ENCODE assay signal across 18 cellular contexts in the genomic region with DNA sequence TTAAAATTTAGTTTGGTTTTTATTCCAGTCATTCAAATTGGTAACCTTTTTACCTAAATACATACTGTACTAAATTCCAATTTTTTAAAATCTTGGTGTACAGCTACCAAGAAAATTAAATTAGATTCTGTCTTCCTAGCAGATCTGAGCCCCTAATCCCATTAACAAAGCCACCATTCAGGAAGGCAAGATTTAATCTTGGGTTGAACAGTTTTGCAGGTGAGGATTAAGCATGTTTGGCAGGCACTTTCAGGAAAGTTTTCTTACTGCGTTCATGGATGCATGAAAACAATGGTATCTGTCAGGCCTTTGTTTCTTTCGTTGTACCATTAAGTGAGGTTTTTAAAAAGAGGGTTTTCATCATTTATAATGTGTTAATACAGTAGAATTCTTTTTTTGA. TPM values are rescaled to one million over a fixed set of nuclear protein-coding genes. Genes with fewer than 3 reads are reported as not detected.
DNase-seq lines count a peak whose midpoint lies in the region; ATAC-seq and TF ChIP-seq lines count a peak whose summit lies in the region.
"Had no signal": no experiment of that assay in that cellular context is flagged by ENCODE, and none has a peak within 500 bp of the region (broad histone marks: within the 10 kb centered on the region; RNA-seq: fewer than 3 reads in every experiment).

No MANE protein-coding gene starts in this region.

- no peak overlapping the region for H3K9ac ChIP-seq in neural progenitor cell

- H3K27me3 Mint-ChIP-seq in Calu3 (ENCODE audit: unreplicated experiment) (no peaks in the 10 kb centered on the region), neural progenitor cell (ENCODE audit: insufficient read depth, low read depth) (no peaks in the 10 kb centered on the region)
- H3K27me3 Mint-ChIP-seq: CD4-positive, CD25-positive, alpha-beta regulatory T cell had no signal

- peak overlapping the region; percentile 53 for H3K4me2 ChIP-seq in neural progenitor cell

- no peak overlapping the region for H2AFZ ChIP-seq in neural progenitor cell (replicated peaks)

- H3K79me2 ChIP-seq in neural progenitor cell (ENCODE audit: low read depth), result no peaks in the 10 kb centered on the region

- in situ Hi-C loops in HAP-1 (cut with MboI; ENCODE audit: low sequenced_read_pairs), result no loop called here

- ATAC-seq in HG03135 (IDR thresholded peaks at IDR 0.05; ENCODE audit: unreplicated experiment), result no peak
- no peak for ATAC-seq in HG03439 (IDR thresholded peaks at IDR 0.05; ENCODE audit: unreplicated experiment)

- no peak overlapping the region for H3K27ac ChIP-seq in neural progenitor cell
- H3K27ac ChIP-seq: HL-60, SJCRH30 had no signal

- H3K36me3 Mint-ChIP-seq in Calu3 (ENCODE audit: insufficient read depth, unreplicated experiment) (peaks cover 53% of the 10 kb centered on the region), neural progenitor cell (peaks cover 28% of the 10 kb centered on the region)

- CTCF ChIA-PET in Calu3 (lab: Charles Lee), result interaction anchor here (1.4 kb wide), 1 partner anchor 153 kb away, joined by 3 read pairs; no protein-coding TSS in a partner anchor

- H3K4me1 Mint-ChIP-seq in Calu3 (ENCODE audit: low read depth, unreplicated experiment), result peaks cover 21% of the 10 kb centered on the region
- peaks cover 6% of the 10 kb centered on the region for H3K4me1 Mint-ChIP-seq in neural progenitor cell

- H4K20me1 ChIP-seq in neural progenitor cell (ENCODE audit: low read depth), result no peaks in the 10 kb centered on the region

- H3K36me3 ChIP-seq in HAP-1 (replicated peaks) (peaks cover 25% of the 10 kb centered on the region), neural progenitor cell (peaks cover 13% of the 10 kb centered on the region)

- peak overlapping the region; percentile 18 for H3K4me3 Mint-ChIP-seq in Calu3 (ENCODE audit: low read depth, unreplicated experiment)
- H3K4me3 Mint-ChIP-seq in neural progenitor cell, result no peak overlapping the region
- H3K4me3 Mint-ChIP-seq: CD4-positive, CD25-positive, alpha-beta regulatory T cell had no signal

- H3K27me3 ChIP-seq in HAP-1 (ENCODE audit: low read depth) (no peaks in the 10 kb centered on the region), neural progenitor cell (no peaks in the 10 kb centered on the region)
- H3K27me3 ChIP-seq: SJCRH30 had no signal

- peak overlapping the region; percentile 21 for H3K27ac Mint-ChIP-seq in Calu3 (ENCODE audit: unreplicated experiment)
- no peak overlapping the region for H3K27ac Mint-ChIP-seq in neural progenitor cell
- H3K27ac Mint-ChIP-seq: CD4-positive, CD25-positive, alpha-beta regulatory T cell had no signal

- no peak for TF ChIP-seq CTCF in Calu3 (IDR thresholded peaks at IDR 0.05; ENCODE audit: unreplicated experiment)
- no peak for TF ChIP-seq CTCF in neural progenitor cell (IDR thresholded peaks at IDR 0.05)

- no peaks in the 10 kb centered on the region for H3F3A ChIP-seq in neural progenitor cell (ENCODE audit: low read depth)

- intact Hi-C loops in Calu3 (cut with micrococcal nuclease; ENCODE audit: unreplicated experiment), result loop anchor here (5.0 kb wide), 1 partner anchor 153 kb away; no protein-coding TSS in a partner anchor

- DNase-seq in Calu3 (no peak), HAP-1 (ENCODE audit: low spot score in 2 of 2) (peak; percentile 50 to 88), NCI-H82 treated with DMSO at 0.1 percent for 48 hours (lab: John Stamatoyannopoulos, UW; ENCODE audit: unreplicated experiment) (peak; percentile 76), neural progenitor cell (ENCODE audit: low spot score) (peak; percentile 69), NOMO-1 treated with dmso at 0.1 percent for 144 hours (lab: John Stamatoyannopoulos, UW; ENCODE audit: unreplicated experiment) (no peak)
- DNase-seq: CD4-positive, CD25-positive, alpha-beta regulatory T cell; DMS153; GDM1; MV-4-11; NCI-H1105 treated with DMSO at 0.1 percent for 48 hours; NCI-H2029 treated with DMSO at 0.1 percent for 48 hours; NCI-H2171; NCI-H345; OCI-M1; SJCRH30 had no signal

- H3K4me3 ChIP-seq in HAP-1 (no peak overlapping the region), neural progenitor cell (no peak overlapping the region)
- H3K4me3 ChIP-seq: SJCRH30 had no signal

- H3K9me3 ChIP-seq in HAP-1 (no peaks in the 10 kb centered on the region), neural progenitor cell (ENCODE audit: low read depth) (no peaks in the 10 kb centered on the region)
- H3K9me3 ChIP-seq: SJCRH30 had no signal

- no peaks in the 10 kb centered on the region for H3K9me3 Mint-ChIP-seq in Calu3 (ENCODE audit: low read depth, unreplicated experiment)
- no peaks in the 10 kb centered on the region for H3K9me3 Mint-ChIP-seq in neural progenitor cell
- H3K9me3 Mint-ChIP-seq: CD4-positive, CD25-positive, alpha-beta regulatory T cell had no signal

- H3K4me1 ChIP-seq in HAP-1, result peaks cover 16% of the 10 kb centered on the region
- peaks cover 22% of the 10 kb centered on the region for H3K4me1 ChIP-seq in neural progenitor cell
- H3K4me1 ChIP-seq: SJCRH30 had no signal

- no TSS peak for BruUV-seq in Calu3 (replicated peaks; lab: Mats Ljungman, UMichigan)

RNA-seq across cellular contexts. Expression of a gene that starts 32.8 kb away (rescaled TPM):
- total RNA-seq in Calu3 (2022) (375 and 411 TPM in 2 replicates), neural progenitor cell (ENCODE audit: low replicate concordance) (27.3 and 40.4 TPM in 2 replicates)

Comparison
In these comparisons a context has a peak if more than half of its experiments do, and no peak if none do; other contexts are left out.
1. DNase-seq: peak in HAP-1 (2 of 2), NCI-H82 treated with DMSO at 0.1 percent for 48 hours (single experiment) and neural progenitor cell (single experiment); none in Calu3 (single experiment) and NOMO-1 treated with dmso at 0.1 percent for 144 hours (single experiment).